Comparison of ENCODE assay signal across 25 cellular contexts in genomic region chr17:69018022-69018615, GRCh38. TPM values are rescaled to one million over a fixed set of nuclear protein-coding genes. Genes with fewer than 3 reads are reported as not detected.
"Had no signal": no experiment of that assay in that cellular context is flagged by ENCODE, and none has a peak within 500 bp of the region (broad histone marks: within the 10 kb centered on the region; RNA-seq: fewer than 3 reads in every experiment).

No MANE protein-coding gene starts in this region.

- ATAC-seq: effector memory CD8-positive, alpha-beta T cell; gastrocnemius medialis; left cardiac atrium; lower lobe of right lung; naive thymus-derived CD8-positive, alpha-beta T cell; stimulated activated memory B cell treated with anti-CD40 and anti-IgM and Interleukin-4, amounts not matched to agents 10 μg/mL and 1 μg/mL and 100 μg/mL, for 72 hours; stimulated activated naive CD8-positive, alpha-beta T cell treated with anti-CD3 and anti-CD28 coated beads, Interleukin-15, Interleukin-2, amounts not matched to agents 100 U/mL and 50 U/mL, for 24 hours had no signal

- H3K4me3 ChIP-seq: esophagus squamous epithelium, gastrocnemius medialis, left ventricle myocardium inferior, lower lobe of right lung, pancreas, right atrium auricular region, sigmoid colon, skin epidermis, spleen, testis, tibial artery had no signal

- DNase-seq: cortex of kidney; effector memory CD8-positive, alpha-beta T cell; erythroblast; esophagus squamous epithelium; gastrocnemius medialis; head of caudate nucleus; kidney; left cardiac atrium; left ventricle myocardium inferior; lower lobe of right lung; naive thymus-derived CD8-positive, alpha-beta T cell; nephron progenitor cell; nucleus accumbens; pancreas; sigmoid colon; spleen; stimulated activated CD4-positive, alpha-beta T cell treated with anti-CD3 and anti-CD28 coated beads, Interleukin-4, amount 100 ng/mL, for 4 hours; stimulated activated naive CD8-positive, alpha-beta T cell treated with anti-CD3 and anti-CD28 coated beads, Interleukin-15, Interleukin-2, amounts not matched to agents 100 U/mL and 50 U/mL, for 24 hours; substantia nigra; testis; tibial artery had no signal

- H3K9me3 ChIP-seq: esophagus squamous epithelium, gastrocnemius medialis, left ventricle myocardium inferior, lower lobe of right lung, pancreas, right atrium auricular region, sigmoid colon, spleen, testis, tibial artery had no signal

- H3K27ac ChIP-seq: esophagus squamous epithelium, gastrocnemius medialis, left ventricle myocardium inferior, lower lobe of right lung, pancreas, right atrium auricular region, sigmoid colon, skin epidermis, spleen, testis, tibial artery had no signal

- H3K36me3 ChIP-seq: esophagus squamous epithelium, lower lobe of right lung, pancreas, sigmoid colon, spleen had no signal

- H3K4me1 ChIP-seq: esophagus squamous epithelium, gastrocnemius medialis, left ventricle myocardium inferior, lower lobe of right lung, right atrium auricular region, sigmoid colon, spleen, testis, tibial artery had no signal

- H3K27me3 ChIP-seq: esophagus squamous epithelium, gastrocnemius medialis, pancreas, right atrium auricular region, sigmoid colon, spleen, testis, tibial artery had no signal

RNA-seq across cellular contexts. Expression of gene ABCA9, which starts 42.6 kb away (rescaled TPM):
- total RNA-seq: myocyte had no signal
- polyA plus RNA-seq: naive thymus-derived CD8-positive, alpha-beta T cell had no signal
